In the genomic region with DNA sequence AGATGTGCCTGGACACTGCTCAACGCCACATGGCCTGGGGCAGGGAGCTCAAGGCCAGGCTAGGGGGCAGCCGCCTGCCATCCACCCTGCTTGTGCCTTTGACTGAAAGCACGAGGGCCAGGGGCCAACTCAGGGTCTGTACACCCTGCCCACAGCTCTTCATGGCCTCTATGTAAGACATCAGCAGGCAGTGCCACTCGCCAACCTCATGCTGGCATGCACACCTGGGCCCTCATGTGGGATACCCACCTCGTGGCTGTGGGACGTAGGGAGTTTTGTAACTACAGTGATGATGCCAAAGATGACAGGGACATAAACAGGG, we compare ENCODE assay signal across 25 cellular contexts. TPM values are rescaled to one million over a fixed set of nuclear protein-coding genes. Genes with fewer than 3 reads are reported as not detected.
DNase-seq lines count a peak whose midpoint lies in the region; ATAC-seq and TF ChIP-seq lines count a peak whose summit lies in the region.
"Had no signal": no experiment of that assay in that cellular context is flagged by ENCODE, and none has a peak within 500 bp of the region (broad histone marks: within the 10 kb centered on the region; RNA-seq: fewer than 3 reads in every experiment).

No MANE protein-coding gene starts in this region.

- H2BK120ac ChIP-seq in neuronal stem cell (ENCODE audit: low read depth, low read length) = no peak overlapping the region

- CTCF ChIA-PET in OCI-LY7 (lab: Charles Lee; ENCODE audit: unreplicated experiment) = no interaction called here

- no CpG with 5 or more reads among the region's 6 CpGs for WGBS in neuronal stem cell (ENCODE audit: extremely low coverage in 2 of 2, insufficient read length in 2 of 2, insufficient replicate concordance in 1 of 2), 2 donors
- 87 to 95% (median 91%) methylated on average over 3 to 6 of the region's 6 CpGs for WGBS in spleen, 5 donors

- DNase-seq in left ventricle myocardium superior = peak; percentile 19
- DNase-seq in left cardiac atrium = no peak
- DNase-seq in chondrocyte (ENCODE audit: low spot score) = peak; percentile 80
- DNase-seq in neuronal stem cell (ENCODE audit: low spot score) = no peak
- peak; percentile 54 for DNase-seq in spleen
- DNase-seq in OCI-LY7 (ENCODE audit: low spot score) = no peak
- DNase-seq in NCI-H69 (lab: John Stamatoyannopoulos, UW) = no peak
- DNase-seq: 8988T; ACHN; AML-193; CD4-positive, alpha-beta T cell; CD8-positive, alpha-beta memory T cell; DMS 273 treated with DMSO at 0.1 percent for 48 hours; DMS79; EL; GDM1; GOT3; HFFc6 had no signal

- H2AFZ ChIP-seq in neuronal stem cell (ENCODE audit: low read length) (no peak overlapping the region), OCI-LY7 (ENCODE audit: low read length) (no peak overlapping the region)

- H3K14ac ChIP-seq in neuronal stem cell (ENCODE audit: low read length) = no peak overlapping the region

- no peak overlapping the region for H3K4me3 Mint-ChIP-seq in chondrocyte (ENCODE audit: unreplicated experiment)
- H3K4me3 Mint-ChIP-seq: CD14-positive monocyte; CD4-positive, alpha-beta T cell; CD8-positive, alpha-beta memory T cell; HFFc6 had no signal

- no peak overlapping the region for H3K4me3 ChIP-seq in neuronal stem cell (ENCODE audit: low read length in 2 of 2)
- no peak overlapping the region for H3K4me3 ChIP-seq in spleen
- H3K4me3 ChIP-seq in OCI-LY7 (ENCODE audit: low read depth, low read length, poor library complexity, severe bottlenecking) = no peak overlapping the region
- H3K4me3 ChIP-seq: A549; BLaER1 treated with 17β-estradiol and CSF1 and Interleukin-3, amounts not matched to agents 10 nM and 100 nM; GM12878; HAP-1 had no signal

- no peak overlapping the region for H2BK12ac ChIP-seq in neuronal stem cell (ENCODE audit: low read length)

- intact Hi-C loops in left ventricle myocardium superior (cut with micrococcal nuclease) = no loop called here
- intact Hi-C loops in left cardiac atrium (cut with DNase I) = no loop called here
- intact Hi-C loops in spleen (cut with DNase I; ENCODE audit: low total_unique reads) = no loop called here
- intact Hi-C loops in OCI-LY7 (cut with micrococcal nuclease; ENCODE audit: unreplicated experiment) = no loop called here

- no peak for ATAC-seq in left ventricle myocardium superior
- ATAC-seq in left cardiac atrium = no peak
- no peak for ATAC-seq in GM19324 (IDR thresholded peaks at IDR 0.05; ENCODE audit: low FRiP score, unreplicated experiment)
- ATAC-seq: A549, GM12878 had no signal

- no peak overlapping the region for H3K4me2 ChIP-seq in neuronal stem cell (ENCODE audit: insufficient read depth, low read length, poor library complexity, severe bottlenecking)
- no peak overlapping the region for H3K4me2 ChIP-seq in OCI-LY7 (ENCODE audit: low read length)
- H3K4me2 ChIP-seq: A549; BLaER1 treated with 17β-estradiol and CSF1 and Interleukin-3, amounts not matched to agents 10 nM and 100 nM had no signal

- H4K20me1 ChIP-seq in OCI-LY7 (ENCODE audit: insufficient read depth, low read length) = no peaks in the 10 kb centered on the region
- H4K20me1 ChIP-seq: BLaER1 treated with 17β-estradiol and CSF1 and Interleukin-3, amounts not matched to agents 10 nM and 100 nM had no signal

- POLR2A ChIA-PET in OCI-LY7 (lab: Charles Lee) = interaction anchor here (0.5 to 0.6 kb wide), 2 partner anchors 8 to 172 kb away, joined by 5 read pairs; no protein-coding TSS in a partner anchor

- H4K8ac ChIP-seq in neuronal stem cell (ENCODE audit: low read depth, low read length) = no peak overlapping the region

- H3K9me3 Mint-ChIP-seq in chondrocyte (ENCODE audit: low read depth) = peaks cover 12% of the 10 kb centered on the region
- H3K9me3 Mint-ChIP-seq: CD4-positive, alpha-beta T cell; CD8-positive, alpha-beta memory T cell; HFFc6 had no signal

- H2BK15ac ChIP-seq in neuronal stem cell (ENCODE audit: low read length) = peak overlapping the region; percentile 55

- H3K79me1 ChIP-seq in neuronal stem cell (ENCODE audit: low read depth, low read length) = peaks cover 1% of the 10 kb centered on the region

- H3K9me3 ChIP-seq in neuronal stem cell (replicated peaks in 1 of 2; ENCODE audit: control insufficient read depth in 2 of 2, insufficient read depth in 1 of 2, low read depth in 1 of 2, low read length in 2 of 2) (peaks cover 3 to 15% of the 10 kb centered on the region in 2 donors), spleen (peaks cover 0 to under 1% (median 0%) of the 10 kb centered on the region in 8 donors), OCI-LY7 (ENCODE audit: low read length) (peaks cover 9% of the 10 kb centered on the region; the same call in 1 of the 2 replicates)
- H3K9me3 ChIP-seq: A549, BE2C had no signal

- H3K79me2 ChIP-seq in OCI-LY7 (ENCODE audit: insufficient read depth, low read depth, low read length) = no peaks in the 10 kb centered on the region

- peak overlapping the region; percentile 12 for H3K9ac ChIP-seq in neuronal stem cell (ENCODE audit: low read depth, low read length, poor library complexity)
- H3K9ac ChIP-seq: BLaER1 treated with 17β-estradiol and CSF1 and Interleukin-3, amounts not matched to agents 10 nM and 100 nM had no signal

- H3K27me3 Mint-ChIP-seq in chondrocyte (ENCODE audit: low read depth) = no peaks in the 10 kb centered on the region
- H3K27me3 Mint-ChIP-seq: CD4-positive, alpha-beta T cell had no signal

- peaks cover 5% of the 10 kb centered on the region for H3K36me3 Mint-ChIP-seq in chondrocyte (ENCODE audit: low read depth)
- H3K36me3 Mint-ChIP-seq: CD14-positive monocyte had no signal

- H3K18ac ChIP-seq in neuronal stem cell (ENCODE audit: low read length) = no peak overlapping the region

- BruUV-seq in OCI-LY7 (replicated peaks; lab: Mats Ljungman, UMichigan) = no TSS peak

- no peak overlapping the region for H2BK5ac ChIP-seq in neuronal stem cell (ENCODE audit: low read length)

- no peak for TF ChIP-seq POLR2A in spleen (IDR thresholded peaks at IDR 0.05)

- no peak overlapping the region for H3K4ac ChIP-seq in neuronal stem cell (ENCODE audit: low read length)

- H3K4me1 Mint-ChIP-seq in chondrocyte (ENCODE audit: low read depth) = no peaks in the 10 kb centered on the region
- H3K4me1 Mint-ChIP-seq: CD14-positive monocyte; CD8-positive, alpha-beta memory T cell had no signal

- TF ChIP-seq CTCF in chondrocyte (IDR thresholded peaks at IDR 0.05) (no peak), spleen (IDR thresholded peaks at IDR 0.05 in 8 of 11, conservative IDR thresholded peaks at IDR 0.05 in 3 of 11) (no peak), OCI-LY7 (conservative IDR thresholded peaks at IDR 0.05; ENCODE audit: low read length) (no peak)

- H3K4me1 ChIP-seq in neuronal stem cell (ENCODE audit: control insufficient read depth in 2 of 2, insufficient read depth in 1 of 2, low read depth in 1 of 2, low read length in 2 of 2) (no peaks in the 10 kb centered on the region), spleen (no peaks in the 10 kb centered on the region), OCI-LY7 (ENCODE audit: insufficient read depth, low read length, poor library complexity, severe bottlenecking) (no peaks in the 10 kb centered on the region)
- H3K4me1 ChIP-seq: A549, BE2C, HAP-1 had no signal

- no peak overlapping the region for H4K91ac ChIP-seq in neuronal stem cell (ENCODE audit: low read depth, low read length, poor library complexity)

- no peak overlapping the region for H3K27ac ChIP-seq in neuronal stem cell (replicated peaks; ENCODE audit: low read length)
- H3K27ac ChIP-seq in spleen = no peak overlapping the region
- H3K27ac ChIP-seq in OCI-LY7 (ENCODE audit: low read depth, low read length, poor library complexity, severe bottlenecking) = no peak overlapping the region
- H3K27ac ChIP-seq: A549; BLaER1 treated with 17β-estradiol and CSF1 and Interleukin-3, amounts not matched to agents 10 nM and 100 nM had no signal

- peak overlapping the region; percentile 91 for H3K23ac ChIP-seq in neuronal stem cell (ENCODE audit: low read depth, low read length, poor library complexity)

- no peak overlapping the region for H3K27ac Mint-ChIP-seq in chondrocyte (ENCODE audit: unreplicated experiment)
- H3K27ac Mint-ChIP-seq: CD14-positive monocyte; CD4-positive, alpha-beta T cell; HFFc6 had no signal

- peaks cover 0 to 3% of the 10 kb centered on the region in 2 donors for H3K36me3 ChIP-seq in neuronal stem cell (replicated peaks in 1 of 2; ENCODE audit: control insufficient read depth in 2 of 2, insufficient read depth in 2 of 2, low read length in 2 of 2)
- H3K36me3 ChIP-seq in spleen = peaks cover 0 to 71% (median 13%) of the 10 kb centered on the region in 6 donors
- peaks cover 15% of the 10 kb centered on the region for H3K36me3 ChIP-seq in OCI-LY7 (ENCODE audit: insufficient read depth, low read length)
- H3K36me3 ChIP-seq: BE2C, HAP-1 had no signal

- peak overlapping the region; percentile 57 for H2AK5ac ChIP-seq in neuronal stem cell (ENCODE audit: low read depth, low read length)

- no peaks in the 10 kb centered on the region for H3K9me2 ChIP-seq in OCI-LY7 (ENCODE audit: insufficient read depth, low read length)

- H3K27me3 ChIP-seq in neuronal stem cell (ENCODE audit: control insufficient read depth in 3 of 3, insufficient read depth in 3 of 3, low read depth in 1 of 3, low read length in 3 of 3) = no peaks in the 10 kb centered on the region
- peaks cover 0 to 14% (median 0%) of the 10 kb centered on the region in 7 donors for H3K27me3 ChIP-seq in spleen (replicated peaks in 1 of 7)
- H3K27me3 ChIP-seq: BE2C; BLaER1 treated with 17β-estradiol and CSF1 and Interleukin-3, amounts not matched to agents 10 nM and 100 nM had no signal

RNA-seq across cellular contexts. Expression of a gene that starts 25.6 kb away (rescaled TPM):
- total RNA-seq in left ventricle myocardium superior (3.6 TPM), left cardiac atrium (1 to 10 TPM in 1 of 2 donors, under 1 TPM in 1; 0.47 to 2.4 TPM), chondrocyte (0.28 to 20.8 TPM in 2 of 3 replicates, not detected in the other), spleen (10 to 100 TPM in 1 of 7 donors, 1 to 10 TPM in 3, under 1 TPM in 3; 0.23 to 10.5 (median 3.1) TPM), OCI-LY7 (2022) (0.23 TPM in 1 of 2 replicates, not detected in the other)
- polyA plus RNA-seq in neuronal stem cell (2013, experiment 1 of 2) = 0.31 TPM
- 0.26 TPM for polyA plus RNA-seq in neuronal stem cell (2013, experiment 2 of 2)
- polyA plus RNA-seq in spleen = under 1 TPM; 0.17 to 0.71 (median 0.61) TPM
- total RNA-seq in OCI-LY7 (2014; rRNA removed; shearing (Covaris generic)) = not detected in 2 replicates
- total RNA-seq: CD4-positive, alpha-beta T cell; CD8-positive, alpha-beta memory T cell; GM12878 had no signal
- polyA plus RNA-seq: CD14-positive monocyte; CD8-positive, alpha-beta memory T cell; GM12878 had no signal

Comparison
In these comparisons a context has a peak if more than half of its experiments do, and no peak if none do; other contexts are left out.
1. DNase-seq: peak in left ventricle myocardium superior (single experiment), chondrocyte (single experiment) and spleen (single experiment); none in left cardiac atrium (single experiment), neuronal stem cell (single experiment), OCI-LY7 (single experiment) and NCI-H69 (single experiment).